In the genomic region with DNA sequence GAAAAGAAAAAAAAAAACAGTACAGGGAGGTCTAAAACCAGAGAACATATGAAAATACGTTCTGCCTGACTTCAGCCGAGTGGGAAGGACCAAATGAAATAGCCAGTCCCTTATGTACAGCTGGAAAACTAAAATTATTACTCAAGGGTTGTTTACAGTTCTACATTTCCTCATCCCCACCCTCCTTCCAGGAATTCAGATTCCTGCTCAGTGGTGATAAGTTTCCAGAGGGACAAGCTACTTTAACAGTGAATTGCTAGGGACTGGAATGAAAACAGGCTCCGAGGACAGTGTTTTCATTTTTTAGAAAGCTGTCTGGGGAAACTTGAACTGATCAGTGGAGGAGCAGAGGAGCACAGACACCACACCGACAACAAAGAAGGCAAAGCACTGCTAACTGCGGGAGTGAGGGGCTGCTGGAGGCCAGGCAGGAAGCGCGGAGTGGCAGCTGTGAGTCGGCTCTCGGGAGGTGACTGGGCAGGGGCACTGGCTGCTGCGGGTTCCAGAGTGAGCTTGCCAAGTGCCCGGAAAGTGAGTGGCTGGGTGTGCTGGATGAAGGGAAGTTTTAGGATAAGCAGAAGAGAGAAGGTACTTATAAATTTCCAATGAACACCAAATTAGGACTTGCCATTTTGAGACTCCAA, we compare ENCODE assay signal across 12 cellular contexts.
DNase-seq lines count a peak whose midpoint lies in the region; ATAC-seq, FAIRE-seq and TF ChIP-seq lines count a peak whose summit lies in the region.
"Had no signal": no experiment of that assay in that cellular context is flagged by ENCODE, and none has a peak within 500 bp of the region (broad histone marks: within the 10 kb centered on the region; RNA-seq: fewer than 3 reads in every experiment).

No MANE protein-coding gene starts in this region.

- peak overlapping the region; percentile 41 for H3K27ac Mint-ChIP-seq in CD8-positive, alpha-beta T cell

- in situ Hi-C loops in K562 (cut with MboI): no loop called here

- H3K4me3 Mint-ChIP-seq in CD8-positive, alpha-beta T cell: no peak overlapping the region

- no peaks in the 10 kb centered on the region for H3K4me1 Mint-ChIP-seq in CD8-positive, alpha-beta T cell (ENCODE audit: low read depth)

- H3K36me3 Mint-ChIP-seq in CD8-positive, alpha-beta T cell: peaks cover 99% of the 10 kb centered on the region

- H3K9me3 ChIP-seq in CD8-positive, alpha-beta T cell (ENCODE audit: low read length): no peaks in the 10 kb centered on the region
- no peaks in the 10 kb centered on the region for H3K9me3 ChIP-seq in K562 (replicated peaks; ENCODE audit: control insufficient read depth, insufficient read depth, low read depth, low read length)
- H3K9me3 ChIP-seq: SJCRH30 had no signal

- intact Hi-C loops in CD8-positive, alpha-beta T cell (cut with DNase I, micrococcal nuclease): loop anchor here in 1 of 2 experiments (5.0 to 10.0 kb wide), 3 partner anchors 365 to 685 kb away; no protein-coding TSS in a partner anchor
- intact Hi-C loops in K562 (cut with micrococcal nuclease): no loop called here
- intact Hi-C loops in dorsolateral prefrontal cortex (cut with DNase I): loop anchor here (5.0 to 10.0 kb wide), 3 partner anchors 145 to 685 kb away; no protein-coding TSS in a partner anchor

- H3K4me2 ChIP-seq in K562 (ENCODE audit: insufficient read depth, low read length): peak overlapping the region; percentile 40

- no peak overlapping the region for H3K4me3 ChIP-seq in CD8-positive, alpha-beta T cell (ENCODE audit: low read depth, low read length)
- H3K4me3 ChIP-seq in K562: no peak overlapping the region
- peak overlapping the region; percentile 50 for H3K4me3 ChIP-seq in rectal smooth muscle tissue (ENCODE audit: low read length)
- H3K4me3 ChIP-seq in dorsolateral prefrontal cortex: peak overlapping the region in 2 of 59 donors; percentile 7 to 11
- H3K4me3 ChIP-seq: SJCRH30 had no signal

- peak overlapping the region; percentile 26; the same call in 1 of the 2 replicates for H2AFZ ChIP-seq in K562 (ENCODE audit: low read depth, low read length)

- no peaks in the 10 kb centered on the region for H4K20me1 ChIP-seq in K562 (replicated peaks; ENCODE audit: control insufficient read depth, insufficient read depth, low read length)

- no peaks in the 10 kb centered on the region for H3K4me1 ChIP-seq in CD8-positive, alpha-beta T cell (ENCODE audit: insufficient read depth, low read length)
- H3K4me1 ChIP-seq in K562 (replicated peaks in 1 of 2; ENCODE audit: control insufficient read depth in 2 of 2, insufficient read depth in 2 of 2, low read length in 2 of 2): peaks cover 3% of the 10 kb centered on the region in 2 experiments; a peak in 2 of 5 replicates
- H3K4me1 ChIP-seq in rectal smooth muscle tissue (ENCODE audit: control insufficient read depth, insufficient read depth, low read length): no peaks in the 10 kb centered on the region
- H3K4me1 ChIP-seq: SJCRH30 had no signal

- TF ChIP-seq EP300 in K562 (IDR thresholded peaks at IDR 0.05; ENCODE audit: low read length): no peak

- peaks cover 70% of the 10 kb centered on the region for H3K36me3 ChIP-seq in CD8-positive, alpha-beta T cell (ENCODE audit: insufficient read depth, low read length)
- no peaks in the 10 kb centered on the region for H3K36me3 ChIP-seq in K562 (ENCODE audit: control insufficient read depth, insufficient read depth, low read length)
- H3K36me3 ChIP-seq in rectal smooth muscle tissue (ENCODE audit: control insufficient read depth, insufficient read depth, low read length): peaks cover 19% of the 10 kb centered on the region
- H3K36me3 ChIP-seq: SJCRH30 had no signal

- WGBS in K562 (ENCODE audit: insufficient coverage, low coverage, missing lambda C conversion rate): 0% methylated on average over 11 of the region's 11 CpGs

- POLR2A ChIA-PET in CD8-positive, alpha-beta T cell (lab: Charles Lee): no interaction called here
- POLR2A ChIA-PET in K562 (lab: Yijun Ruan, JAX): no interaction called here

- no peaks in the 10 kb centered on the region for H3K9me1 ChIP-seq in K562 (ENCODE audit: control insufficient read depth, insufficient read depth, low read length)

- CTCF ChIA-PET in CD8-positive, alpha-beta T cell (lab: Charles Lee): no interaction called here
- CTCF ChIA-PET in K562 (lab: Yijun Ruan, JAX; ENCODE audit: low intra/inter-chr PET ratio): no interaction called here

- H3K27me3 Mint-ChIP-seq in CD8-positive, alpha-beta T cell (ENCODE audit: low read depth): no peaks in the 10 kb centered on the region

- ATAC-seq in CD8-positive, alpha-beta T cell: no peak
- ATAC-seq in K562: peak; percentile 57

- no peaks in the 10 kb centered on the region for H3K79me2 ChIP-seq in K562 (ENCODE audit: control insufficient read depth, insufficient read depth, low read length)

- no peak for FAIRE-seq in K562 (lab: Jason Lieb, UNC)

- no peak for DNase-seq in CD8-positive, alpha-beta T cell
- no peak for DNase-seq in K562 (ENCODE audit: extremely low read depth in 1 of 4, low spot score in 3 of 4)
- DNase-seq in iPS-NIHi7 (ENCODE audit: extremely low spot score): peak; percentile 38
- DNase-seq in ureter (ENCODE audit: low spot score): no peak
- no peak for DNase-seq in dorsolateral prefrontal cortex
- no peak for DNase-seq in NCI-H69 (lab: John Stamatoyannopoulos, UW)
- no peak for DNase-seq in DMS153 treated with DMSO at 0.1 percent for 48 hours (lab: John Stamatoyannopoulos, UW; ENCODE audit: unreplicated experiment)
- DNase-seq: activated T-cell treated with anti-CD3 and anti-CD28 coated beads for 4 hours, COR-L47, NCI-H1436, SJCRH30 had no signal

- no peaks in the 10 kb centered on the region for H3K9me3 Mint-ChIP-seq in CD8-positive, alpha-beta T cell

- H3K9ac ChIP-seq in K562 (ENCODE audit: insufficient read depth in 1 of 2, low read depth in 2 of 2, low read length in 2 of 2): 0 out of 4 replicates have a peak overlapping the region, but pooled peaks of 1 of the 2 experiments have one; percentile 9
- peak overlapping the region; percentile 19 for H3K9ac ChIP-seq in rectal smooth muscle tissue (ENCODE audit: low read length)

- TF ChIP-seq RAD21 in K562 (CRISPR knock-in tag; conservative IDR thresholded peaks at IDR 0.05 in 1 of 2, IDR thresholded peaks at IDR 0.05 in 1 of 2): no peak

- no peak for TF ChIP-seq CTCF in CD8-positive, alpha-beta T cell (IDR thresholded peaks at IDR 0.05)
- no peak for TF ChIP-seq CTCF in K562 (IDR thresholded peaks at IDR 0.05 in 2 of 3, conservative IDR thresholded peaks at IDR 0.05 in 1 of 3; ENCODE audit: insufficient read depth in 2 of 3, low read depth in 1 of 3, low read length in 3 of 3)
- no peak for TF ChIP-seq CTCF in dorsolateral prefrontal cortex (IDR thresholded peaks at IDR 0.05 in 54 of 56, conservative IDR thresholded peaks at IDR 0.05 in 2 of 56; ENCODE audit: low read depth in 1 of 56, partially characterized antibody in 56 of 56)

- no peak overlapping the region for H3K27ac ChIP-seq in CD8-positive, alpha-beta T cell (ENCODE audit: low read depth, low read length)
- H3K27ac ChIP-seq in K562 (ENCODE audit: extremely low read depth, low read depth, low read length) (no peak overlapping the region), rectal smooth muscle tissue (ENCODE audit: low read depth, low read length) (peak overlapping the region; percentile 81), dorsolateral prefrontal cortex (peak overlapping the region in 20 of 59 donors; percentile 5 to 61 (median 28))
- H3K27ac ChIP-seq: SJCRH30 had no signal

- BruUV-seq in K562 (replicated peaks; lab: Mats Ljungman, UMichigan): no TSS peak

- no peak for TF ChIP-seq POLR2A in K562 (conservative IDR thresholded peaks at IDR 0.05)

- H3K27me3 ChIP-seq in CD8-positive, alpha-beta T cell (ENCODE audit: insufficient read depth, low read length): no peaks in the 10 kb centered on the region
- H3K27me3 ChIP-seq in K562 (ENCODE audit: control insufficient read depth in 2 of 2, insufficient read depth in 2 of 2, low read length in 2 of 2) (peaks cover 2 to 6% of the 10 kb centered on the region in 2 experiments; a peak in 2 of 5 replicates), rectal smooth muscle tissue (ENCODE audit: control insufficient read depth, insufficient read depth, low read length) (no peaks in the 10 kb centered on the region), dorsolateral prefrontal cortex (no peaks in the 10 kb centered on the region)
- H3K27me3 ChIP-seq: SJCRH30 had no signal

TF ChIP-seq in K562, 482 proteins besides CTCF, POLR2A, EP300 and RAD21 (continues in another document):
- TF ChIP-seq ARID1B (IDR thresholded peaks at IDR 0.05) (peak; percentile 21; the same call in 1 of the 2 replicates), ZNF354B (CRISPR knock-in tag; IDR thresholded peaks at IDR 0.05) (no peak), SRSF1 (IDR thresholded peaks at IDR 0.05; ENCODE audit: low read depth, low read length) (no peak), SIRT6 (IDR thresholded peaks at IDR 0.05; ENCODE audit: low read depth, low read length) (no peak), ZNF311 (CRISPR knock-in tag; IDR thresholded peaks at IDR 0.05) (no peak), ZNF23 (CRISPR knock-in tag; IDR thresholded peaks at IDR 0.05) (no peak), ETS2 (tag; IDR thresholded peaks at IDR 0.05; ENCODE audit: borderline replicate concordance, poor library complexity, severe bottlenecking) (no peak)
- TF ChIP-seq, protein P1, sequence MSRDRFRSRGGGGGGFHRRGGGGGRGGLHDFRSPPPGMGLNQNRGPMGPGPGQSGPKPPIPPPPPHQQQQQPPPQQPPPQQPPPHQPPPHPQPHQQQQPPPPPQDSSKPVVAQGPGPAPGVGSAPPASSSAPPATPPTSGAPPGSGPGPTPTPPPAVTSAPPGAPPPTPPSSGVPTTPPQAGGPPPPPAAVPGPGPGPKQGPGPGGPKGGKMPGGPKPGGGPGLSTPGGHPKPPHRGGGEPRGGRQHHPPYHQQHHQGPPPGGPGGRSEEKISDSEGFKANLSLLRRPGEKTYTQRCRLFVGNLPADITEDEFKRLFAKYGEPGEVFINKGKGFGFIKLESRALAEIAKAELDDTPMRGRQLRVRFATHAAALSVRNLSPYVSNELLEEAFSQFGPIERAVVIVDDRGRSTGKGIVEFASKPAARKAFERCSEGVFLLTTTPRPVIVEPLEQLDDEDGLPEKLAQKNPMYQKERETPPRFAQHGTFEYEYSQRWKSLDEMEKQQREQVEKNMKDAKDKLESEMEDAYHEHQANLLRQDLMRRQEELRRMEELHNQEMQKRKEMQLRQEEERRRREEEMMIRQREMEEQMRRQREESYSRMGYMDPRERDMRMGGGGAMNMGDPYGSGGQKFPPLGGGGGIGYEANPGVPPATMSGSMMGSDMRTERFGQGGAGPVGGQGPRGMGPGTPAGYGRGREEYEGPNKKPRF (IDR thresholded peaks at IDR 0.05; ENCODE audit: low read depth, low read length): no peak
- TF ChIP-seq, protein P2, sequence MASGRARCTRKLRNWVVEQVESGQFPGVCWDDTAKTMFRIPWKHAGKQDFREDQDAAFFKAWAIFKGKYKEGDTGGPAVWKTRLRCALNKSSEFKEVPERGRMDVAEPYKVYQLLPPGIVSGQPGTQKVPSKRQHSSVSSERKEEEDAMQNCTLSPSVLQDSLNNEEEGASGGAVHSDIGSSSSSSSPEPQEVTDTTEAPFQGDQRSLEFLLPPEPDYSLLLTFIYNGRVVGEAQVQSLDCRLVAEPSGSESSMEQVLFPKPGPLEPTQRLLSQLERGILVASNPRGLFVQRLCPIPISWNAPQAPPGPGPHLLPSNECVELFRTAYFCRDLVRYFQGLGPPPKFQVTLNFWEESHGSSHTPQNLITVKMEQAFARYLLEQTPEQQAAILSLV (tag; IDR thresholded peaks at IDR 0.05): no peak
